17 cellular contexts compared by ENCODE assay signal in the genomic region with DNA sequence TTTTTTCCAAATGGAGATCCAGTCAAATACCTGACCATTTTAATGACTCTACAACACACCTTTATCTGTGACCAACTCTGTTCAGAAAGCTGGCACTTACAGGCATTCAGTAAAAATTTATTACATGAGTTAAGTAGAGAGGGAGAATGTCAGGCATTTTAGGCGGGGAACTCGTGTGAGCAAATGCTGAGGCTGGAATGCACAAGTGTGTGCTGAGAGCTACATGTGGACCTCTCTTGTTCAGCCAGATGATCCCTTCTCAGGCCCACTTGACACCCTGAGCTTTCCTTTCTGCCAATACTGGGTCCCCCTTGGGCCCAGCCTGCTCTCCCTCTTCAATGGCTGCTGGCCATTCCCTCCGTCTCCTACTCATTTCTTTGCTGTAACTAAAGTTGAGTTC. TPM values are rescaled to one million over a fixed set of nuclear protein-coding genes. Genes with fewer than 3 reads are reported as not detected.
DNase-seq lines count a peak whose midpoint lies in the region; ATAC-seq and TF ChIP-seq lines count a peak whose summit lies in the region.
"Had no signal": no experiment of that assay in that cellular context is flagged by ENCODE, and none has a peak within 500 bp of the region (broad histone marks: within the 10 kb centered on the region; RNA-seq: fewer than 3 reads in every experiment).

No MANE protein-coding gene starts in this region.

- H3K27me3 Mint-ChIP-seq in nephron progenitor cell (ENCODE audit: low read depth, poor library complexity), result no peaks in the 10 kb centered on the region
- H3K27me3 Mint-ChIP-seq: CD4-positive, alpha-beta memory T cell had no signal

- H3K4me3 Mint-ChIP-seq in nephron progenitor cell, result no peak overlapping the region
- H3K4me3 Mint-ChIP-seq: CD4-positive, alpha-beta memory T cell; HFFc6 had no signal

- no peak for TF ChIP-seq CTCF in nephron progenitor cell (IDR thresholded peaks at IDR 0.05)
- no peak for TF ChIP-seq CTCF in upper lobe of right lung (IDR thresholded peaks at IDR 0.05)
- TF ChIP-seq CTCF in right lobe of liver (IDR thresholded peaks at IDR 0.05), result no peak

- TF ChIP-seq POLR2A in right lobe of liver (IDR thresholded peaks at IDR 0.05), result no peak

- H3K4me3 ChIP-seq in mesodermal cell (ENCODE audit: extremely low read depth, insufficient read depth, low read length, poor library complexity, severe bottlenecking), result no peak overlapping the region
- no peak overlapping the region for H3K4me3 ChIP-seq in upper lobe of right lung
- no peak overlapping the region for H3K4me3 ChIP-seq in right lobe of liver
- H3K4me3 ChIP-seq: A549, HAP-1 had no signal

- DNase-seq in left kidney (ENCODE audit: low read depth, low spot score), result peak; percentile 30
- DNase-seq in nephron progenitor cell, result no peak
- DNase-seq in upper lobe of right lung, result no peak
- DNase-seq in NCI-H1105 (lab: John Stamatoyannopoulos, UW), result no peak
- no peak for DNase-seq in right lobe of liver
- DNase-seq: BE2C; CD4-positive, alpha-beta memory T cell; COR-L47; DND-41; GF-D8; HFFc6 had no signal

- H3K4me1 ChIP-seq in mesodermal cell (ENCODE audit: control insufficient read depth, insufficient read depth, low read length, poor library complexity, severe bottlenecking), result no peaks in the 10 kb centered on the region
- peaks cover 4% of the 10 kb centered on the region for H3K4me1 ChIP-seq in upper lobe of right lung
- H3K4me1 ChIP-seq in right lobe of liver, result peaks cover 0 to 6% (median 2%) of the 10 kb centered on the region in 4 donors
- H3K4me1 ChIP-seq: A549, BE2C, HAP-1 had no signal

- no peaks in the 10 kb centered on the region for H3K4me1 Mint-ChIP-seq in nephron progenitor cell

- intact Hi-C loops in upper lobe of right lung (cut with DNase I) (no loop called here), right lobe of liver (cut with DNase I) (no loop called here)

- peaks cover 65% of the 10 kb centered on the region for H3K36me3 Mint-ChIP-seq in nephron progenitor cell (ENCODE audit: low read depth)

- peak overlapping the region; percentile 36 for H3K27ac ChIP-seq in mesodermal cell (ENCODE audit: low read depth, low read length, severe bottlenecking)
- H3K27ac ChIP-seq in upper lobe of right lung, result peak overlapping the region; percentile 26
- no peak overlapping the region for H3K27ac ChIP-seq in right lobe of liver
- H3K27ac ChIP-seq: A549, C4-2B had no signal

- peak; percentile 87 for ATAC-seq in upper lobe of right lung
- ATAC-seq in HG03139 (IDR thresholded peaks at IDR 0.05; ENCODE audit: unreplicated experiment), result no peak
- no peak for ATAC-seq in right lobe of liver
- ATAC-seq: A549, HepG2 had no signal

- H3K36me3 ChIP-seq in mesodermal cell (ENCODE audit: control insufficient read depth, insufficient read depth, low read length), result peaks cover 93% of the 10 kb centered on the region
- H3K36me3 ChIP-seq in upper lobe of right lung, result peaks cover 58% of the 10 kb centered on the region
- peaks cover 0 to 31% (median 14%) of the 10 kb centered on the region in 4 donors for H3K36me3 ChIP-seq in right lobe of liver

- no peaks in the 10 kb centered on the region for H3K9me3 Mint-ChIP-seq in nephron progenitor cell
- H3K9me3 Mint-ChIP-seq: CD4-positive, alpha-beta memory T cell; HFFc6 had no signal

- no peaks in the 10 kb centered on the region for H3K9me3 ChIP-seq in mesodermal cell (ENCODE audit: control insufficient read depth, low read length)
- no peaks in the 10 kb centered on the region for H3K9me3 ChIP-seq in upper lobe of right lung
- no peaks in the 10 kb centered on the region for H3K9me3 ChIP-seq in right lobe of liver
- H3K9me3 ChIP-seq: A549, BE2C, HAP-1 had no signal

- 100% methylated on average over 2 of the region's 3 CpGs for WGBS in mesodermal cell (ENCODE audit: insufficient coverage in 2 of 2), 2 experiments
- WGBS in right lobe of liver (ENCODE audit: insufficient coverage, low coverage, low lambda C conversion rate, missing lambda C conversion rate), result 98% methylated on average over 3 of the region's 3 CpGs

- no peaks in the 10 kb centered on the region for H3K27me3 ChIP-seq in upper lobe of right lung
- H3K27me3 ChIP-seq in right lobe of liver, result no peaks in the 10 kb centered on the region
- H3K27me3 ChIP-seq: BE2C had no signal

- H3K27ac Mint-ChIP-seq in nephron progenitor cell, result peak overlapping the region; percentile 34
- H3K27ac Mint-ChIP-seq: CD4-positive, alpha-beta memory T cell; HFFc6 had no signal

RNA-seq across cellular contexts. Expression of gene PPIH, which starts 11.7 kb away (rescaled TPM):
- polyA plus RNA-seq in mesodermal cell (2013, experiment 1 of 2), result 47.3 TPM
- 40.1 TPM for polyA plus RNA-seq in mesodermal cell (2013, experiment 2 of 2)
- total RNA-seq in upper lobe of right lung, result 20.0 TPM
- total RNA-seq in right lobe of liver, result 10 to 100 TPM in 2 of 6 experiments, 1 to 10 TPM in 4; 8.1 to 14.9 (median 9.2) TPM

RNA-seq across cellular contexts. Expression of gene YBX1, which starts 12.3 kb away (rescaled TPM):
- 1,107 TPM for polyA plus RNA-seq in mesodermal cell (2013, experiment 1 of 2)
- polyA plus RNA-seq in mesodermal cell (2013, experiment 2 of 2), result 1,136 TPM
- total RNA-seq in upper lobe of right lung, result 478 TPM
- total RNA-seq in right lobe of liver, result 100 to 1,000 TPM; 144 to 325 (median 207) TPM

Comparison
In these comparisons a context has a peak if more than half of its experiments do, and no peak if none do; other contexts are left out.
1. H3K27ac ChIP-seq: peak in mesodermal cell (single experiment) and upper lobe of right lung (single experiment); none in right lobe of liver (0 of 3).